9 cellular contexts compared by ENCODE assay signal in genomic region chr14:100899841-100900771, GRCh38. TPM values are rescaled to one million over a fixed set of nuclear protein-coding genes. Genes with fewer than 3 reads are reported as not detected.
DNase-seq lines count a peak whose midpoint lies in the region; ATAC-seq and TF ChIP-seq lines count a peak whose summit lies in the region.
"Had no signal": no experiment of that assay in that cellular context is flagged by ENCODE, and none has a peak within 500 bp of the region (broad histone marks: within the 10 kb centered on the region; RNA-seq: fewer than 3 reads in every experiment).

No MANE protein-coding gene starts in this region.

- H3K9me3 Mint-ChIP-seq in neural crest cell, result no peaks in the 10 kb centered on the region

- H3K27me3 ChIP-seq in MG63, result no peaks in the 10 kb centered on the region

- peak overlapping the region; percentile 76 for H3K4me3 Mint-ChIP-seq in neural crest cell

- H3K4me1 Mint-ChIP-seq in neural crest cell, result peaks cover 68% of the 10 kb centered on the region

- no peaks in the 10 kb centered on the region for H3K36me3 ChIP-seq in MG63
- H3K36me3 ChIP-seq: neutrophil had no signal

- no peak for TF ChIP-seq CTCF in neural crest cell (conservative IDR thresholded peaks at IDR 0.05)

- intact Hi-C loops in Right ventricle myocardium inferior (cut with DNase I), result no loop called here

- H3K27me3 Mint-ChIP-seq in neural crest cell (ENCODE audit: low read depth), result peaks cover 40% of the 10 kb centered on the region

- ATAC-seq in Right ventricle myocardium inferior (peak; percentile 78), GM21381 (IDR thresholded peaks at IDR 0.05; ENCODE audit: unreplicated experiment) (no peak)

- no peaks in the 10 kb centered on the region for H3K9me3 ChIP-seq in MG63
- H3K9me3 ChIP-seq: neutrophil had no signal

- H3K27ac Mint-ChIP-seq in neural crest cell (ENCODE audit: unreplicated experiment), result peak overlapping the region; percentile 89

- H3K36me3 Mint-ChIP-seq in neural crest cell (ENCODE audit: low read depth), result no peaks in the 10 kb centered on the region

- H3K4me3 ChIP-seq in MG63, result no peak overlapping the region

- peak; percentile 16 for DNase-seq in GF-D8 (lab: John Stamatoyannopoulos, UW)
- DNase-seq in NCI-H510A treated with DMSO at 0.1 percent for 48 hours (lab: John Stamatoyannopoulos, UW), result peak; percentile 72
- no peak for DNase-seq in Right ventricle myocardium inferior (ENCODE audit: missing footprints)
- no peak for DNase-seq in neural crest cell (ENCODE audit: low read depth, low spot score)
- no peak for DNase-seq in cortex of kidney (lab: John Stamatoyannopoulos, UW)
- DNase-seq in hepatic stellate cell (ENCODE audit: low spot score), result no peak
- DNase-seq in MG63, result no peak

RNA-seq across cellular contexts. Expression of gene RTL1, which starts 3.4 kb away (rescaled TPM):
- not detected for total RNA-seq in Right ventricle myocardium inferior
- total RNA-seq in neural crest cell, result 0.09 and 0.18 TPM in 2 replicates
- total RNA-seq in MG63 (2014; rRNA removed; shearing (Covaris generic); ENCODE audit: low replicate concordance), result not detected in 2 replicates

Comparison
In these comparisons a context has a peak if more than half of its experiments do, and no peak if none do; other contexts are left out.
1. DNase-seq: peak in GF-D8 (single experiment) and NCI-H510A treated with DMSO at 0.1 percent for 48 hours (single experiment); none in Right ventricle myocardium inferior (single experiment), neural crest cell (single experiment), cortex of kidney (single experiment), hepatic stellate cell (single experiment) and MG63 (single experiment).